Comparison of ENCODE assay signal across 8 cellular contexts in genomic region chr16:28613912-28614311, GRCh38. TPM values are rescaled to one million over a fixed set of nuclear protein-coding genes. Genes with fewer than 3 reads are reported as not detected.
"Had no signal": no experiment of that assay in that cellular context is flagged by ENCODE, and none has a peak within 500 bp of the region (broad histone marks: within the 10 kb centered on the region; RNA-seq: fewer than 3 reads in every experiment).

No MANE protein-coding gene starts in this region.

RNA-seq across cellular contexts. Expression of gene SULT1A2, which starts 17.1 kb away (rescaled TPM):
- total RNA-seq: dermis blood vessel endothelial cell, endothelial cell of umbilical vein, fibroblast of villous mesenchyme had no signal
- polyA plus RNA-seq: endothelial cell of umbilical vein, fibroblast of lung had no signal

RNA-seq across cellular contexts. Expression of gene NPIPB8, which starts 24.0 kb away (rescaled TPM):
- total RNA-seq: ascending aorta, breast epithelium, cardiac muscle cell, endothelial cell of umbilical vein, gastroesophageal sphincter had no signal
- polyA plus RNA-seq: fibroblast of lung had no signal
